In the genomic region with DNA sequence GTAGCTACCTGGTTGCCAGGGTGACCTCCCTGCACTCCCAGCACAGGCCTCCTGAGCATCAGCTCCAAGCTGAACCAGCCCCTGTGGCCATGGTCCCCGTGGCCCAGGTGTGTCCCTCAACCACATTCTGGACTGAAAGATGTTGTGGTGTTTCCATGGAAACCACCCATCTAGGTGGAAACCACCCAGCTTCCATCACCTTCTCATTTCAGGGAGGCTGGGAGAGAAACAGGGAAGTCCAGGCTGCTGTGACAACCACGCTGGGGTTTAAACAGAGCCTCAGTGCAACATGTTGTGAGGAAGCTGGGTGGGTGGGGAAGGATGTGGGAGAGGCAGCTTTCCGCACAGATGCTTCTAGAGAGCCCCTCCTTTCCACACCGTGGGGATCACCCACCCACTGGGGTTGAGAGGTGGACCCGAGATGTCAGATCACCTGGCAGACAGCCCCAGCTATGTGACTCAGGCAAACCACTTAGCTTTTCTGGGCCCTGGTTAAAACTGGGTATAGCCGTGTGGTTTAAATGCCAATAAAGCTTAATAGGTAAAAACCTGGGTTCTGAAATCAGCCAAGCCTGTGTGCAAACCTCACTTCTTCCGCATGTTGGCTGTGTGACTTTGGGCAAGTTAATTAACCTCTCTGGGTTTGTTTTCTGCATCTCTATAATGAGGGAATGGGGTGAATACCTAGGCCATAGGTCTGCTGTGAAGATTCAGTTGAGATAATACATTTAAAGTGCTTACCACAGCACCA, we compare ENCODE assay signal across 1 cellular context.
TF ChIP-seq lines count a peak whose summit lies in the region.

No MANE protein-coding gene starts in this region.

TF ChIP-seq in GM12878, 131 proteins besides CTCF, POLR2A, EP300 and RAD21 (continued from another document):
- TF ChIP-seq, protein P1, sequence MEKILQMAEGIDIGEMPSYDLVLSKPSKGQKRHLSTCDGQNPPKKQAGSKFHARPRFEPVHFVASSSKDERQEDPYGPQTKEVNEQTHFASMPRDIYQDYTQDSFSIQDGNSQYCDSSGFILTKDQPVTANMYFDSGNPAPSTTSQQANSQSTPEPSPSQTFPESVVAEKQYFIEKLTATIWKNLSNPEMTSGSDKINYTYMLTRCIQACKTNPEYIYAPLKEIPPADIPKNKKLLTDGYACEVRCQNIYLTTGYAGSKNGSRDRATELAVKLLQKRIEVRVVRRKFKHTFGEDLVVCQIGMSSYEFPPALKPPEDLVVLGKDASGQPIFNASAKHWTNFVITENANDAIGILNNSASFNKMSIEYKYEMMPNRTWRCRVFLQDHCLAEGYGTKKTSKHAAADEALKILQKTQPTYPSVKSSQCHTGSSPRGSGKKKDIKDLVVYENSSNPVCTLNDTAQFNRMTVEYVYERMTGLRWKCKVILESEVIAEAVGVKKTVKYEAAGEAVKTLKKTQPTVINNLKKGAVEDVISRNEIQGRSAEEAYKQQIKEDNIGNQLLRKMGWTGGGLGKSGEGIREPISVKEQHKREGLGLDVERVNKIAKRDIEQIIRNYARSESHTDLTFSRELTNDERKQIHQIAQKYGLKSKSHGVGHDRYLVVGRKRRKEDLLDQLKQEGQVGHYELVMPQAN (conservative IDR thresholded peaks at IDR 0.05) = 0 out of 2 replicates have a peak, but pooled peaks have one; percentile 13
- no peak for TF ChIP-seq GABPA (IDR thresholded peaks at IDR 0.05; ENCODE audit: low read depth)
- TF ChIP-seq TCF7 (IDR thresholded peaks at IDR 0.05; ENCODE audit: borderline replicate concordance) = no peak
- peak; percentile 67; the same call in 1 of the 2 replicates for TF ChIP-seq ZNF687 (IDR thresholded peaks at IDR 0.05)
- TF ChIP-seq, protein P2, sequence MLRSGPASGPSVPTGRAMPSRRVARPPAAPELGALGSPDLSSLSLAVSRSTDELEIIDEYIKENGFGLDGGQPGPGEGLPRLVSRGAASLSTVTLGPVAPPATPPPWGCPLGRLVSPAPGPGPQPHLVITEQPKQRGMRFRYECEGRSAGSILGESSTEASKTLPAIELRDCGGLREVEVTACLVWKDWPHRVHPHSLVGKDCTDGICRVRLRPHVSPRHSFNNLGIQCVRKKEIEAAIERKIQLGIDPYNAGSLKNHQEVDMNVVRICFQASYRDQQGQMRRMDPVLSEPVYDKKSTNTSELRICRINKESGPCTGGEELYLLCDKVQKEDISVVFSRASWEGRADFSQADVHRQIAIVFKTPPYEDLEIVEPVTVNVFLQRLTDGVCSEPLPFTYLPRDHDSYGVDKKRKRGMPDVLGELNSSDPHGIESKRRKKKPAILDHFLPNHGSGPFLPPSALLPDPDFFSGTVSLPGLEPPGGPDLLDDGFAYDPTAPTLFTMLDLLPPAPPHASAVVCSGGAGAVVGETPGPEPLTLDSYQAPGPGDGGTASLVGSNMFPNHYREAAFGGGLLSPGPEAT (IDR thresholded peaks at IDR 0.05; ENCODE audit: low read depth) = peak; percentile 94
- TF ChIP-seq E2F8 (IDR thresholded peaks at IDR 0.05; ENCODE audit: low read depth, partially characterized antibody) = no peak
- TF ChIP-seq FOXK2 (IDR thresholded peaks at IDR 0.05) = no peak
- no peak for TF ChIP-seq PAX8 (IDR thresholded peaks at IDR 0.05)
- no peak for TF ChIP-seq MTA3 (IDR thresholded peaks at IDR 0.05; ENCODE audit: borderline replicate concordance, low read length)
- TF ChIP-seq RB1 (IDR thresholded peaks at IDR 0.05; ENCODE audit: borderline replicate concordance) = no peak; the same call in 1 of the 2 replicates
- peak; percentile 60 for TF ChIP-seq RELA (IDR thresholded peaks at IDR 0.05; ENCODE audit: borderline replicate concordance, partially characterized antibody)
- TF ChIP-seq ATF7 (IDR thresholded peaks at IDR 0.05; ENCODE audit: low read depth) = peak; percentile 49; the same call in 1 of the 2 replicates
- TF ChIP-seq, protein P3, sequence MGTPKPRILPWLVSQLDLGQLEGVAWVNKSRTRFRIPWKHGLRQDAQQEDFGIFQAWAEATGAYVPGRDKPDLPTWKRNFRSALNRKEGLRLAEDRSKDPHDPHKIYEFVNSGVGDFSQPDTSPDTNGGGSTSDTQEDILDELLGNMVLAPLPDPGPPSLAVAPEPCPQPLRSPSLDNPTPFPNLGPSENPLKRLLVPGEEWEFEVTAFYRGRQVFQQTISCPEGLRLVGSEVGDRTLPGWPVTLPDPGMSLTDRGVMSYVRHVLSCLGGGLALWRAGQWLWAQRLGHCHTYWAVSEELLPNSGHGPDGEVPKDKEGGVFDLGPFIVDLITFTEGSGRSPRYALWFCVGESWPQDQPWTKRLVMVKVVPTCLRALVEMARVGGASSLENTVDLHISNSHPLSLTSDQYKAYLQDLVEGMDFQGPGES (IDR thresholded peaks at IDR 0.05) = no peak
- no peak for TF ChIP-seq FOXM1 (IDR thresholded peaks at IDR 0.05; ENCODE audit: low read depth, low read length)
- 0 out of 2 replicates have a peak, but pooled peaks have one; percentile 29 for TF ChIP-seq ATF2 (IDR thresholded peaks at IDR 0.05; ENCODE audit: low read length)
- TF ChIP-seq SMARCA5 (IDR thresholded peaks at IDR 0.05) = peak; percentile 99
- TF ChIP-seq EZH2 (IDR thresholded peaks at IDR 0.05; ENCODE audit: borderline replicate concordance, control insufficient read depth, low read depth, low read length) = no peak
